In the genomic region with DNA sequence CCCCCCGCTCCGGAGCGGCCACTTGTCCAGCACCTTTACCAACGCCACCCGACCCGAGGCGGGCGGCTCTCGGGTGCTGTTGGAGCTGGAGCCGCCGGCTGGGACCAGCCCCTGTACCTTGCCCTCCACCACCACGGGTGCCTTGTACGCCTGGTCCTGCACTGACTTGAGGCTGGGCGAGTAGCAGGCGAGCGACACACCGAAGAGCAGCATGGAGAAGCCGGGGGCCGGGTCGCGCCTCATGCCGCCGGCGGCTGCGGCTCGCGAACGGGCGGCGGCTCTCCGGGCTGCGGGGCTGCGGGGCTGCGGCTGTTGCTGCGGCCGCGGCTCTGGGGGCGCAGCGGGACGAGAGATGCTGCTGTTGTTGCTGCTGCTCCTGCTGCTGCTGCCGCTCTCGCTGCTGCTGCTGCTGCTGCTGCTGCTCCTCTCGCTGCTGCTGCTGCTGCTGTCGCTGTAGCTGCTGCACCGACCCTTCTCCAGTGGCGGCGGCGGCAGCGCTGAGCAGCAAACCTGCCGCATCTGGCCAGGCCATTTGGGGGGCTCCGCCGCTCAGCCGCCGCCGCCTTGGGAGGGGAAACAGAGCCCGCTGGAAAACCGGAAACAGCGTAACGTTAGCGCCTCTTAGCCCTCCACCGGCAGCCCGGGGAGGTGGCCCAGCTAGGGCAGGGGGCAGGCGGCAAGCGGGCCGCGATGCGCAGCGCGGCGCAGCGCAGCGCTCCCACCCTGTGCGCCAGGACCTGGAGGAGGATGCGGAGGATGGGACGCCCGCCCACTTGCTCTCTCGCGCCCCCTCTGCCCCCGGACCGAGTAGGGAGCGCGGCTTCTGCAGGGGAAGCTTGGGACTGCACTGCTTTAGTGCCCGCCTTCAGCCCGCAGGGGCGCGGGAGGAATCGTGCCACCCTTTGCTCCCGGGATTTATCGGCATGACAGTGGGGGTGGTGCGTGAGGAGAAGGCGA, we compare ENCODE assay signal across 8 cellular contexts. TPM values are rescaled to one million over a fixed set of nuclear protein-coding genes. Genes with fewer than 3 reads are reported as not detected.
A peak's percentile ranks its signal among the peaks of the same experiment; 100 is the strongest.
DNase-seq lines count a peak whose midpoint lies in the region; ATAC-seq and TF ChIP-seq lines count a peak whose summit lies in the region.

Gene NRG2 (minus strand): TSS at position 749 of the 957 bp plus-strand sequence.

- H3K4me1 ChIP-seq in duodenal mucosa (ENCODE audit: control insufficient read depth in 1 of 2, insufficient read depth in 2 of 2, low read length in 2 of 2): peaks cover 12% of the 10 kb centered on the region in 2 donors
- peaks cover 10 to 23% (median 18%) of the 10 kb centered on the region in 4 donors for H3K4me1 ChIP-seq in liver (ENCODE audit: control insufficient read depth in 4 of 4, insufficient read depth in 4 of 4, low read length in 3 of 4)

- H3K9ac ChIP-seq in duodenal mucosa (ENCODE audit: low read depth in 1 of 2, low read length in 2 of 2) (peak within 1 kb of the TSS in 1 of 2 donors; percentile 25), liver (ENCODE audit: low read depth in 1 of 2, low read length in 2 of 2) (no peak within 1 kb of the TSS)

- peak; percentile 21 for TF ChIP-seq CTCF in liver (IDR thresholded peaks at IDR 0.05; ENCODE audit: low read depth, low read length, missing input control)

- no peak within 1 kb of the TSS for H3K27ac ChIP-seq in duodenal mucosa (ENCODE audit: low read depth, low read length)
- H3K27ac ChIP-seq in liver (ENCODE audit: low read depth in 1 of 2, low read length in 2 of 2): no peak within 1 kb of the TSS

- H3K36me3 ChIP-seq in duodenal mucosa (ENCODE audit: control insufficient read depth in 1 of 2, insufficient read depth in 2 of 2, low read length in 2 of 2): no peaks in the 10 kb centered on the region
- H3K36me3 ChIP-seq in liver (ENCODE audit: control insufficient read depth in 4 of 4, insufficient read depth in 3 of 4, low read depth in 1 of 4, low read length in 3 of 4): no peaks in the 10 kb centered on the region

- peak; percentile 64 for DNase-seq in NCI-H2171 (lab: John Stamatoyannopoulos, UW)
- DNase-seq in activated CD4-positive, alpha-beta T cell treated with anti-CD3 and anti-CD28 coated beads, Interleukin-2, amount 50 U/mL, for 4 hours: peak; percentile 15 to 25
- peak; percentile 4 to 11 (median 5) for DNase-seq in stimulated activated CD4-positive, alpha-beta T cell treated with anti-CD3 and anti-CD28 coated beads, TNF-alpha, amount 100 ng/mL, for 1 hour (ENCODE audit: low read depth in 3 of 3, low spot score in 1 of 3)
- no peak for DNase-seq in HT-29 (ENCODE audit: low spot score)

- TF ChIP-seq RAD21 in liver (IDR thresholded peaks at IDR 0.05): no peak

- H3K27me3 ChIP-seq in duodenal mucosa (ENCODE audit: control insufficient read depth in 1 of 2, insufficient read depth in 2 of 2, low read length in 2 of 2): peaks cover 24 to 47% of the 10 kb centered on the region in 2 donors
- peaks cover 0 to 18% (median 0%) of the 10 kb centered on the region in 4 donors for H3K27me3 ChIP-seq in liver (ENCODE audit: control insufficient read depth in 4 of 4, insufficient read depth in 4 of 4, low read length in 3 of 4)

- ATAC-seq in GM18498 (IDR thresholded peaks at IDR 0.05; ENCODE audit: unreplicated experiment) (peak; percentile 68), HG02759 (IDR thresholded peaks at IDR 0.05; ENCODE audit: unreplicated experiment) (peak; percentile 70)

- peak within 1 kb of the TSS; percentile 65 to 75 for H3K4me3 ChIP-seq in duodenal mucosa (ENCODE audit: low read depth in 1 of 2, low read length in 2 of 2)
- peak within 1 kb of the TSS; percentile 21 to 63 (median 55) for H3K4me3 ChIP-seq in liver (ENCODE audit: low read depth in 1 of 3, low read length in 3 of 3)

- WGBS in liver: under 1% methylated on average over 91 of the region's 91 CpGs

- no peaks in the 10 kb centered on the region for H3K9me3 ChIP-seq in duodenal mucosa (ENCODE audit: control insufficient read depth in 1 of 2, low read length in 2 of 2)
- H3K9me3 ChIP-seq in liver (ENCODE audit: control insufficient read depth in 4 of 4, low read length in 3 of 4): no peaks in the 10 kb centered on the region

TF ChIP-seq in liver, 16 proteins besides CTCF, POLR2A, EP300 and RAD21:
- TF ChIP-seq RXRA (IDR thresholded peaks at IDR 0.05): no peak
- TF ChIP-seq HNF4A (conservative IDR thresholded peaks at IDR 0.05): peak in 1 of 2 donors; percentile 20

RNA-seq across cellular contexts. Expression of gene NRG2, which starts in this region (rescaled TPM):
- under 1 TPM in 1 of 2 donors, not detected in 1; 0.08 TPM for total RNA-seq in liver
- under 1 TPM in 1 of 2 donors, not detected in 1; 0.07 TPM for polyA plus RNA-seq in liver
- not detected in 2 replicates for total RNA-seq in HT-29 (2014; rRNA removed; shearing (Covaris generic))
